ENCODE assay signal across 23 cellular contexts in the genomic region with DNA sequence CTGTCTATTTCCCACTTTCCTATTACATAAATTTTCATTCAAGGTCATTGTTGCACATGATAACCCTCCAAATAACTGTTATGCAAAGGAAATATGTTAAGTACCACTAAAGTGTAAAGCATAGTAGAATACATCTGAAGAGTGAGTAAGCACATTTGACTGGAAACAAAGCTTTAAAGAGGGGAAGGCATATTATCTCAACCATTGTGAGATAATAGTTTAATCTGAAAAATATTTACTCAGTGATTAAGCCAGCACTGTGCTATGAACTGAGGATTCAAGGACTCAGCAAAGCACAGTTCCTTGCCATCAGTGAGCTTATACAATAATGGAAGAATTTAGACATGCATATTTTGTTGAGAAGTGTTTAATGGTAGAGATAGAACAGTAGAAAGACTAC.
DNase-seq lines count a peak whose midpoint lies in the region; ATAC-seq and TF ChIP-seq lines count a peak whose summit lies in the region.
"Had no signal": no experiment of that assay in that cellular context is flagged by ENCODE, and none has a peak within 500 bp of the region (broad histone marks: within the 10 kb centered on the region; RNA-seq: fewer than 3 reads in every experiment).

No MANE protein-coding gene starts in this region.

- no peaks in the 10 kb centered on the region for H3K27me3 Mint-ChIP-seq in GM23338 (ENCODE audit: insufficient read depth, low read depth, poor library complexity)
- H3K27me3 Mint-ChIP-seq: activated naive CD4-positive, alpha-beta T cell treated with anti-CD3 and anti-CD28 coated beads, Interleukin-2, amount 10 ng/mL, durations not matched to agents 7 days and 5 days had no signal

- peaks cover 21% of the 10 kb centered on the region for H3K4me1 Mint-ChIP-seq in GM23338
- H3K4me1 Mint-ChIP-seq: activated naive CD4-positive, alpha-beta T cell treated with anti-CD3 and anti-CD28 coated beads, Interleukin-2, amount 10 ng/mL, durations not matched to agents 7 days and 5 days had no signal

- H3K36me3 ChIP-seq in GM23338 (ENCODE audit: insufficient read depth) (no peaks in the 10 kb centered on the region), MG63 (no peaks in the 10 kb centered on the region)
- H3K36me3 ChIP-seq: ascending aorta, gastrocnemius medialis, spleen had no signal

- H3K4me3 ChIP-seq in GM23338 (no peak overlapping the region), fibroblast of mammary gland (ENCODE audit: control insufficient read depth, low read depth, low read length) (no peak overlapping the region), MG63 (no peak overlapping the region)
- H3K4me3 ChIP-seq: ascending aorta, coronary artery, gastrocnemius medialis, psoas muscle, spleen had no signal

- peaks cover 19% of the 10 kb centered on the region for H3K4me1 ChIP-seq in GM23338 (ENCODE audit: insufficient read depth)
- H3K4me1 ChIP-seq: gastrocnemius medialis, psoas muscle had no signal

- H3K9me2 ChIP-seq in GM23338 (ENCODE audit: insufficient read depth) = no peaks in the 10 kb centered on the region

- no peaks in the 10 kb centered on the region for H3K79me2 ChIP-seq in GM23338 (replicated peaks; ENCODE audit: insufficient read depth)

- no peak for ATAC-seq in GM23338
- ATAC-seq: gastrocnemius medialis, HCT116, psoas muscle, Right ventricle myocardium inferior had no signal

- H3F3A ChIP-seq in GM23338 (replicated peaks; ENCODE audit: low read depth) = no peaks in the 10 kb centered on the region

- H2AFZ ChIP-seq in GM23338 = no peak overlapping the region

- DNase-seq in A172 (ENCODE audit: low spot score) = peak; percentile 27
- no peak for DNase-seq in GM23338 (ENCODE audit: low spot score)
- peak; percentile 63 for DNase-seq in NCI-H774 (lab: John Stamatoyannopoulos, UW)
- peak; percentile 23 for DNase-seq in fibroblast of mammary gland (ENCODE audit: low read depth)
- no peak for DNase-seq in MG63
- no peak for DNase-seq in NCI-H446 (lab: John Stamatoyannopoulos, UW)
- no peak for DNase-seq in HT-29 (ENCODE audit: low spot score)
- DNase-seq in NK-92 (lab: John Stamatoyannopoulos, UW; ENCODE audit: unreplicated experiment) = no peak
- DNase-seq: ACHN; activated CD4-positive, alpha-beta memory T cell treated with anti-CD3 and anti-CD28 coated beads for 36 hours; activated naive CD4-positive, alpha-beta T cell treated with anti-CD3 and anti-CD28 coated beads, Interleukin-2, amount 10 ng/mL, durations not matched to agents 7 days and 5 days; activated T-cell treated with anti-CD3 and anti-CD28 coated beads, Interleukin-2, amount 50 U/mL, for 1 hour; gastrocnemius medialis; psoas muscle; spleen had no signal

- H3K36me3 Mint-ChIP-seq in GM23338 (ENCODE audit: low read depth) = peaks cover 4% of the 10 kb centered on the region; the same call in 1 of the 3 replicates
- H3K36me3 Mint-ChIP-seq: activated CD4-positive, alpha-beta memory T cell treated with anti-CD3 and anti-CD28 coated beads for 36 hours; activated naive CD4-positive, alpha-beta T cell treated with anti-CD3 and anti-CD28 coated beads, Interleukin-2, amount 10 ng/mL, durations not matched to agents 7 days and 5 days had no signal

- H3K9me3 Mint-ChIP-seq in GM23338 = no peaks in the 10 kb centered on the region
- H3K9me3 Mint-ChIP-seq: activated CD4-positive, alpha-beta memory T cell treated with anti-CD3 and anti-CD28 coated beads for 36 hours; activated naive CD4-positive, alpha-beta T cell treated with anti-CD3 and anti-CD28 coated beads, Interleukin-2, amount 10 ng/mL, durations not matched to agents 7 days and 5 days; T-helper 1 cell treated with Interleukin-12 subunit alpha and Interleukin-12 subunit beta and Interleukin-4 antibody, amounts not matched to agents 30 μg/mL and 1 μg/mL, for 36 hours had no signal

- no peak overlapping the region for H3K4me2 ChIP-seq in GM23338

- H3K27ac Mint-ChIP-seq in GM23338 = peak overlapping the region; percentile 76
- H3K27ac Mint-ChIP-seq: activated CD4-positive, alpha-beta memory T cell treated with anti-CD3 and anti-CD28 coated beads for 36 hours; activated naive CD4-positive, alpha-beta T cell treated with anti-CD3 and anti-CD28 coated beads, Interleukin-2, amount 10 ng/mL, durations not matched to agents 7 days and 5 days; T-helper 1 cell treated with Interleukin-12 subunit alpha and Interleukin-12 subunit beta and Interleukin-4 antibody, amounts not matched to agents 30 μg/mL and 1 μg/mL, for 36 hours had no signal

- no peaks in the 10 kb centered on the region for H3K9me3 ChIP-seq in MG63
- H3K9me3 ChIP-seq: ascending aorta, gastrocnemius medialis, psoas muscle, spleen had no signal

- H3K27ac ChIP-seq in GM23338 (ENCODE audit: low read depth) = no peak overlapping the region
- H3K27ac ChIP-seq: C4-2B, gastrocnemius medialis, HL-60, psoas muscle, VCaP had no signal

- H3K27me3 ChIP-seq in GM23338 (ENCODE audit: insufficient read depth) (no peaks in the 10 kb centered on the region), MG63 (no peaks in the 10 kb centered on the region)
- H3K27me3 ChIP-seq: ascending aorta, gastrocnemius medialis, spleen had no signal

- TF ChIP-seq CTCF in GM23338 (conservative IDR thresholded peaks at IDR 0.05; ENCODE audit: low read depth in 2 of 2) = no peak
- TF ChIP-seq CTCF in fibroblast of mammary gland (conservative IDR thresholded peaks at IDR 0.05; ENCODE audit: control insufficient read depth, insufficient read depth, low read depth, low read length) = no peak

- no peak overlapping the region for H3K4me3 Mint-ChIP-seq in GM23338
- H3K4me3 Mint-ChIP-seq: activated CD4-positive, alpha-beta memory T cell treated with anti-CD3 and anti-CD28 coated beads for 36 hours; activated naive CD4-positive, alpha-beta T cell treated with anti-CD3 and anti-CD28 coated beads, Interleukin-2, amount 10 ng/mL, durations not matched to agents 7 days and 5 days; T-helper 1 cell treated with Interleukin-12 subunit alpha and Interleukin-12 subunit beta and Interleukin-4 antibody, amounts not matched to agents 30 μg/mL and 1 μg/mL, for 36 hours had no signal

- no peaks in the 10 kb centered on the region for H4K20me1 ChIP-seq in GM23338 (replicated peaks; ENCODE audit: insufficient read depth)

TF ChIP-seq in GM23338, 12 proteins besides CTCF, POLR2A, EP300 and RAD21 (continues in another document):
- no peak for TF ChIP-seq STAT1 (IDR thresholded peaks at IDR 0.05; ENCODE audit: unreplicated experiment)
- no peak for TF ChIP-seq JUNB (IDR thresholded peaks at IDR 0.05; ENCODE audit: unreplicated experiment)
- TF ChIP-seq EZH2 (IDR thresholded peaks at IDR 0.05; ENCODE audit: low read depth, unreplicated experiment) = no peak
- no peak for TF ChIP-seq ZNF114 (CRISPR knock-in tag; IDR thresholded peaks at IDR 0.05)
- no peak for TF ChIP-seq EZH2phosphoT487 (IDR thresholded peaks at IDR 0.05; ENCODE audit: unreplicated experiment)
- TF ChIP-seq NANOG (IDR thresholded peaks at IDR 0.05; ENCODE audit: borderline replicate concordance) = no peak
- no peak for TF ChIP-seq CREB1 (CRISPR knock-in tag; IDR thresholded peaks at IDR 0.05; ENCODE audit: low read depth)
- TF ChIP-seq POLR2AphosphoS5 (IDR thresholded peaks at IDR 0.05; ENCODE audit: low read depth) = no peak
- TF ChIP-seq, protein P1, sequence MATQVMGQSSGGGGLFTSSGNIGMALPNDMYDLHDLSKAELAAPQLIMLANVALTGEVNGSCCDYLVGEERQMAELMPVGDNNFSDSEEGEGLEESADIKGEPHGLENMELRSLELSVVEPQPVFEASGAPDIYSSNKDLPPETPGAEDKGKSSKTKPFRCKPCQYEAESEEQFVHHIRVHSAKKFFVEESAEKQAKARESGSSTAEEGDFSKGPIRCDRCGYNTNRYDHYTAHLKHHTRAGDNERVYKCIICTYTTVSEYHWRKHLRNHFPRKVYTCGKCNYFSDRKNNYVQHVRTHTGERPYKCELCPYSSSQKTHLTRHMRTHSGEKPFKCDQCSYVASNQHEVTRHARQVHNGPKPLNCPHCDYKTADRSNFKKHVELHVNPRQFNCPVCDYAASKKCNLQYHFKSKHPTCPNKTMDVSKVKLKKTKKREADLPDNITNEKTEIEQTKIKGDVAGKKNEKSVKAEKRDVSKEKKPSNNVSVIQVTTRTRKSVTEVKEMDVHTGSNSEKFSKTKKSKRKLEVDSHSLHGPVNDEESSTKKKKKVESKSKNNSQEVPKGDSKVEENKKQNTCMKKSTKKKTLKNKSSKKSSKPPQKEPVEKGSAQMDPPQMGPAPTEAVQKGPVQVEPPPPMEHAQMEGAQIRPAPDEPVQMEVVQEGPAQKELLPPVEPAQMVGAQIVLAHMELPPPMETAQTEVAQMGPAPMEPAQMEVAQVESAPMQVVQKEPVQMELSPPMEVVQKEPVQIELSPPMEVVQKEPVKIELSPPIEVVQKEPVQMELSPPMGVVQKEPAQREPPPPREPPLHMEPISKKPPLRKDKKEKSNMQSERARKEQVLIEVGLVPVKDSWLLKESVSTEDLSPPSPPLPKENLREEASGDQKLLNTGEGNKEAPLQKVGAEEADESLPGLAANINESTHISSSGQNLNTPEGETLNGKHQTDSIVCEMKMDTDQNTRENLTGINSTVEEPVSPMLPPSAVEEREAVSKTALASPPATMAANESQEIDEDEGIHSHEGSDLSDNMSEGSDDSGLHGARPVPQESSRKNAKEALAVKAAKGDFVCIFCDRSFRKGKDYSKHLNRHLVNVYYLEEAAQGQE (IDR thresholded peaks at IDR 0.05; ENCODE audit: unreplicated experiment) = no peak
- TF ChIP-seq ZNF331 (CRISPR knock-in tag; IDR thresholded peaks at IDR 0.05; ENCODE audit: low read depth) = no peak
- TF ChIP-seq, protein P2, sequence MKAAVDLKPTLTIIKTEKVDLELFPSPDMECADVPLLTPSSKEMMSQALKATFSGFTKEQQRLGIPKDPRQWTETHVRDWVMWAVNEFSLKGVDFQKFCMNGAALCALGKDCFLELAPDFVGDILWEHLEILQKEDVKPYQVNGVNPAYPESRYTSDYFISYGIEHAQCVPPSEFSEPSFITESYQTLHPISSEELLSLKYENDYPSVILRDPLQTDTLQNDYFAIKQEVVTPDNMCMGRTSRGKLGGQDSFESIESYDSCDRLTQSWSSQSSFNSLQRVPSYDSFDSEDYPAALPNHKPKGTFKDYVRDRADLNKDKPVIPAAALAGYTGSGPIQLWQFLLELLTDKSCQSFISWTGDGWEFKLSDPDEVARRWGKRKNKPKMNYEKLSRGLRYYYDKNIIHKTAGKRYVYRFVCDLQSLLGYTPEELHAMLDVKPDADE (IDR thresholded peaks at IDR 0.05) = no peak

Comparison
In these comparisons a context has a peak if more than half of its experiments do, and no peak if none do; other contexts are left out.
1. DNase-seq: peak in A172 (single experiment), NCI-H774 (single experiment) and fibroblast of mammary gland (single experiment); none in GM23338 (single experiment), MG63 (single experiment), NCI-H446 (0 of 2), HT-29 (single experiment) and NK-92 (single experiment).